Comparison of ENCODE assay signal across 1 cellular context in the genomic region with DNA sequence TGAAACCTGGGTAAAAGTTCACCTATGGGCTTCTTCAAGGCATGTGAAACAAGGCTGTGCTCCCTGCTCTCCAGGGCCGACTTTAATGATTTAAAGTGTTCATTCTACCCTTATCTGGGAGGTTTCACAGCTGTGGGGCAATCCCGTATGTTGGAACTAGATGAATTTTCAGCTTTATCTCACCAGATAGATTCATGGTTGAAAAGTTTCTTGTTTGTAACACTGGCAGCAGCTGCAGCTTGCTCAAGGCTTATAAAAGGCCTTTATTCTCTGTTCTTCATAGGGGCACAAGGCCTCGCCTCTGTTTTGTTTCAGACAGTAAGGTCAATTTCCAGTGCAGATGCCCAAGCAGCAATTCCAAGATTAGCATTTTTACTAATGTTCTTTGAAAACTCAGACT.
TF ChIP-seq lines count a peak whose summit lies in the region.

No MANE protein-coding gene starts in this region.

TF ChIP-seq in SK-N-SH, 30 proteins besides CTCF, POLR2A, EP300 and RAD21 (continued from another document):
- TF ChIP-seq, protein P1, sequence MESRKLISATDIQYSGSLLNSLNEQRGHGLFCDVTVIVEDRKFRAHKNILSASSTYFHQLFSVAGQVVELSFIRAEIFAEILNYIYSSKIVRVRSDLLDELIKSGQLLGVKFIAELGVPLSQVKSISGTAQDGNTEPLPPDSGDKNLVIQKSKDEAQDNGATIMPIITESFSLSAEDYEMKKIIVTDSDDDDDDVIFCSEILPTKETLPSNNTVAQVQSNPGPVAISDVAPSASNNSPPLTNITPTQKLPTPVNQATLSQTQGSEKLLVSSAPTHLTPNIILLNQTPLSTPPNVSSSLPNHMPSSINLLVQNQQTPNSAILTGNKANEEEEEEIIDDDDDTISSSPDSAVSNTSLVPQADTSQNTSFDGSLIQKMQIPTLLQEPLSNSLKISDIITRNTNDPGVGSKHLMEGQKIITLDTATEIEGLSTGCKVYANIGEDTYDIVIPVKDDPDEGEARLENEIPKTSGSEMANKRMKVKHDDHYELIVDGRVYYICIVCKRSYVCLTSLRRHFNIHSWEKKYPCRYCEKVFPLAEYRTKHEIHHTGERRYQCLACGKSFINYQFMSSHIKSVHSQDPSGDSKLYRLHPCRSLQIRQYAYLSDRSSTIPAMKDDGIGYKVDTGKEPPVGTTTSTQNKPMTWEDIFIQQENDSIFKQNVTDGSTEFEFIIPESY (IDR thresholded peaks at IDR 0.05; ENCODE audit: borderline replicate concordance, low read depth) = no peak
- TF ChIP-seq EZH2phosphoT487 (IDR thresholded peaks at IDR 0.05; ENCODE audit: borderline replicate concordance, low read depth) = no peak
- TF ChIP-seq, protein P2, sequence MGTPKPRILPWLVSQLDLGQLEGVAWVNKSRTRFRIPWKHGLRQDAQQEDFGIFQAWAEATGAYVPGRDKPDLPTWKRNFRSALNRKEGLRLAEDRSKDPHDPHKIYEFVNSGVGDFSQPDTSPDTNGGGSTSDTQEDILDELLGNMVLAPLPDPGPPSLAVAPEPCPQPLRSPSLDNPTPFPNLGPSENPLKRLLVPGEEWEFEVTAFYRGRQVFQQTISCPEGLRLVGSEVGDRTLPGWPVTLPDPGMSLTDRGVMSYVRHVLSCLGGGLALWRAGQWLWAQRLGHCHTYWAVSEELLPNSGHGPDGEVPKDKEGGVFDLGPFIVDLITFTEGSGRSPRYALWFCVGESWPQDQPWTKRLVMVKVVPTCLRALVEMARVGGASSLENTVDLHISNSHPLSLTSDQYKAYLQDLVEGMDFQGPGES (IDR thresholded peaks at IDR 0.05; ENCODE audit: low read depth, low read length) = no peak
- TF ChIP-seq TCF12 (IDR thresholded peaks at IDR 0.05) = no peak
- TF ChIP-seq POLR2AphosphoS5 (IDR thresholded peaks at IDR 0.05; ENCODE audit: low read depth, low read length) = no peak
- TF ChIP-seq JUND (IDR thresholded peaks at IDR 0.05) = no peak
- no peak for TF ChIP-seq TAF1 (IDR thresholded peaks at IDR 0.05; ENCODE audit: borderline replicate concordance, low read depth, low read length)
TF ChIP-seq in SK-N-SH: peak in this region for 0.
